In the genomic region with DNA sequence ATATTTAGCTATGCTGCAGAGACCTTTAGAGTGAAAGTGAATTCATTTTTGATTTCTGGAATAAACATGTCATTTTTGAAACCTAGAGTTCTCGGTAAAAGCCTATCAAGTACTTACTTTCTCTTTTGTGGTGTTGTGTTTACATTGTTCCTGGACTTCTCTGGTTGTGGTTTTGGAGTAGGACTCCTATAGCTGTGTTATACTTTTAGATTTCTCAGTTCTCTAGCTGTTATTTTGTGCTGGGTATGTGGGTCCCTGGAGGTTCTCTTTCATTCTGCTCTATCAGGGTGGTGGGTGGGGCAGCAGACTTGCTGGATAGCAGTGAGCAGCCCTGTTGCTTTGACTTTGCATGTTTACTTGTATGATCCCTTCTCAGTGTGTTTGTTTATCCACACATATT, we compare ENCODE assay signal across 8 cellular contexts. TPM values are rescaled to one million over a fixed set of nuclear protein-coding genes. Genes with fewer than 3 reads are reported as not detected.
A peak's percentile ranks its signal among the peaks of the same experiment; 100 is the strongest.
DNase-seq lines count a peak whose midpoint lies in the region; ATAC-seq, FAIRE-seq and TF ChIP-seq lines count a peak whose summit lies in the region.

No MANE protein-coding gene starts in this region.

- peak overlapping the region; percentile 82 for H3K27ac Mint-ChIP-seq in activated T-cell treated with anti-CD3 and anti-CD28 coated beads, Interleukin-2, amount 50 U/mL, for 72 hours

- no peaks in the 10 kb centered on the region for H3K79me2 ChIP-seq in hepatocyte

- peak overlapping the region; percentile 76 to 81 for H3K4me3 Mint-ChIP-seq in activated T-cell treated with anti-CD3 and anti-CD28 coated beads, Interleukin-2, amount 50 U/mL, for 72 hours

- peaks cover 0 to 16% of the 10 kb centered on the region in 2 donors for H3K36me3 Mint-ChIP-seq in activated T-cell treated with anti-CD3 and anti-CD28 coated beads, Interleukin-2, amount 50 U/mL, for 72 hours (ENCODE audit: insufficient read depth in 2 of 2)

- no peaks in the 10 kb centered on the region for H4K20me1 ChIP-seq in hepatocyte (ENCODE audit: insufficient read depth, poor library complexity, severe bottlenecking)

- peaks cover 46% of the 10 kb centered on the region for H3K36me3 ChIP-seq in RWPE2 (ENCODE audit: low read depth)
- no peaks in the 10 kb centered on the region for H3K36me3 ChIP-seq in hepatocyte (replicated peaks; ENCODE audit: insufficient read depth, low read depth)

- no peaks in the 10 kb centered on the region for H3K9me3 Mint-ChIP-seq in activated T-cell treated with anti-CD3 and anti-CD28 coated beads, Interleukin-2, amount 50 U/mL, for 72 hours

- H3K4me3 ChIP-seq in RWPE2 (ENCODE audit: severe bottlenecking) = no peak overlapping the region
- no peak overlapping the region for H3K4me3 ChIP-seq in hepatocyte

- no peak for FAIRE-seq in urothelium cell line (lab: Jason Lieb, UNC)

- no peak overlapping the region for H2AFZ ChIP-seq in hepatocyte

- no peak overlapping the region for H3K27ac ChIP-seq in RWPE2 (ENCODE audit: poor library complexity, severe bottlenecking)
- no peak overlapping the region for H3K27ac ChIP-seq in hepatocyte
- no peak overlapping the region for H3K27ac ChIP-seq in caudate nucleus (ENCODE audit: low read depth, low read length)

- DNase-seq in activated T-cell treated with anti-CD3 and anti-CD28 coated beads, Interleukin-2, amount 50 U/mL, for 72 hours = peak in 1 of 2 donors; percentile 10
- DNase-seq in activated T-cell treated with anti-CD3 and anti-CD28 coated beads for 4 hours (no peak), RWPE2 (ENCODE audit: low spot score) (no peak), hepatocyte (ENCODE audit: low spot score) (no peak), urothelium cell line (ENCODE audit: low spot score) (no peak), NCI-H146 treated with DMSO at 0.1 percent for 48 hours (lab: John Stamatoyannopoulos, UW; ENCODE audit: unreplicated experiment) (no peak), caudate nucleus (lab: John Stamatoyannopoulos, UW) (no peak)

- peaks cover 35% of the 10 kb centered on the region for H3K4me1 Mint-ChIP-seq in activated T-cell treated with anti-CD3 and anti-CD28 coated beads, Interleukin-2, amount 50 U/mL, for 72 hours (ENCODE audit: low read depth)

- TF ChIP-seq CTCF in RWPE2 (IDR thresholded peaks at IDR 0.05; ENCODE audit: poor library complexity, severe bottlenecking) (no peak), hepatocyte (IDR thresholded peaks at IDR 0.05; ENCODE audit: poor library complexity) (no peak)

- no peaks in the 10 kb centered on the region for H3K9me2 ChIP-seq in hepatocyte (replicated peaks; ENCODE audit: insufficient read depth)

- ATAC-seq in activated T-cell treated with anti-CD3 and anti-CD28 coated beads, Interleukin-2, amount 50 U/mL, for 72 hours (replicated peaks in 1 of 2) = peak; percentile 81 to 90
- ATAC-seq in HG02763 (IDR thresholded peaks at IDR 0.05; ENCODE audit: unreplicated experiment) (peak; percentile 75), RWPE2 (ENCODE audit: low read depth) (peak; percentile 59; the same call in 1 of the 3 replicates)

- no peaks in the 10 kb centered on the region for H3K27me3 Mint-ChIP-seq in activated T-cell treated with anti-CD3 and anti-CD28 coated beads, Interleukin-2, amount 50 U/mL, for 72 hours (ENCODE audit: low read depth)

- H3K9me3 ChIP-seq in RWPE2 (ENCODE audit: severe bottlenecking) (no peaks in the 10 kb centered on the region), hepatocyte (ENCODE audit: low read depth) (no peaks in the 10 kb centered on the region)

- peak overlapping the region; percentile 47 for H3K4me2 ChIP-seq in hepatocyte

- H3K27me3 ChIP-seq in RWPE2 (ENCODE audit: insufficient read depth, poor library complexity, severe bottlenecking) (no peaks in the 10 kb centered on the region), hepatocyte (no peaks in the 10 kb centered on the region)

- no peaks in the 10 kb centered on the region for H3K4me1 ChIP-seq in RWPE2 (ENCODE audit: insufficient read depth, poor library complexity, severe bottlenecking)
- H3K4me1 ChIP-seq in hepatocyte (ENCODE audit: insufficient read depth) = no peaks in the 10 kb centered on the region

- WGBS in hepatocyte (ENCODE audit: low lambda C conversion rate, missing lambda C conversion rate) = 78% methylated on average over 1 of the region's 1 CpG

RNA-seq across cellular contexts. Expression of gene MSMO1, which starts 25.6 kb away (rescaled TPM):
- 10 to 100 TPM; 21.0 to 23.7 TPM for total RNA-seq in activated T-cell treated with anti-CD3 and anti-CD28 coated beads, Interleukin-2, amount 50 U/mL, for 72 hours
- 747 and 796 TPM in 2 replicates for total RNA-seq in hepatocyte
- 249 and 391 TPM in 2 replicates for polyA plus RNA-seq in hepatocyte

Comparison
In these comparisons a context has a peak if more than half of its experiments do, and no peak if none do; other contexts are left out.
1. RNA of gene MSMO1, which starts 25.6 kb away (total RNA-seq): 747 to 796 TPM in hepatocyte; 21.0 to 23.7 TPM in activated T-cell treated with anti-CD3 and anti-CD28 coated beads, Interleukin-2, amount 50 U/mL, for 72 hours; every median in the first group is over 10 times any median in the second.
2. Peak in every context shown above with its lines, with median percentiles within 50 percentile points of each other: ATAC-seq.